In the genomic region with DNA sequence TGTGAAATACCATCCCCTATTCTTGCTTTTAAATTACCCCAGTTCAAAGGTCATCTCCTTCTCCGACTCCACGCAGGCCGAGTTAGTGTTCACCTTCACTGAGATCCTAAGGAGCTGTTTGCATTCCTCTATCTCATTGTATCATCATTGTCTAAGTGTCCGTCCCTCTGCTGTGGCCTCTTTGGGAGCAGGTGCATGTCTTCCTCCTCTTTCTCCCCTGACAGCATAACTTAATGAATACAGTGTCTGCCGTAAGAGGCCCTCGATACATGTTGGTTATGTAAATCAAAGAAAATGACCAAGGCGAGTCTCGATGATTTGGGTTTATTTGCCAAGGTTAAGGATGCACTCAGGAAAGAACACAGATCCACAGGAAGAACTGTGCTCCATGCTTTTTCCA, we compare ENCODE assay signal across 1 cellular context.
TF ChIP-seq lines count a peak whose summit lies in the region.

No MANE protein-coding gene starts in this region.

TF ChIP-seq in H1, 55 proteins besides CTCF, POLR2A, EP300 and RAD21:
- no peak for TF ChIP-seq MAFK (IDR thresholded peaks at IDR 0.05; ENCODE audit: low read depth, low read length)
- no peak for TF ChIP-seq RBBP5 (IDR thresholded peaks at IDR 0.05; ENCODE audit: borderline replicate concordance, low read depth, low read length)
- no peak for TF ChIP-seq RNF2 (IDR thresholded peaks at IDR 0.05; ENCODE audit: borderline replicate concordance, low read depth, low read length, missing control alignments, poor library complexity, severe bottlenecking)
- TF ChIP-seq, protein P1, sequence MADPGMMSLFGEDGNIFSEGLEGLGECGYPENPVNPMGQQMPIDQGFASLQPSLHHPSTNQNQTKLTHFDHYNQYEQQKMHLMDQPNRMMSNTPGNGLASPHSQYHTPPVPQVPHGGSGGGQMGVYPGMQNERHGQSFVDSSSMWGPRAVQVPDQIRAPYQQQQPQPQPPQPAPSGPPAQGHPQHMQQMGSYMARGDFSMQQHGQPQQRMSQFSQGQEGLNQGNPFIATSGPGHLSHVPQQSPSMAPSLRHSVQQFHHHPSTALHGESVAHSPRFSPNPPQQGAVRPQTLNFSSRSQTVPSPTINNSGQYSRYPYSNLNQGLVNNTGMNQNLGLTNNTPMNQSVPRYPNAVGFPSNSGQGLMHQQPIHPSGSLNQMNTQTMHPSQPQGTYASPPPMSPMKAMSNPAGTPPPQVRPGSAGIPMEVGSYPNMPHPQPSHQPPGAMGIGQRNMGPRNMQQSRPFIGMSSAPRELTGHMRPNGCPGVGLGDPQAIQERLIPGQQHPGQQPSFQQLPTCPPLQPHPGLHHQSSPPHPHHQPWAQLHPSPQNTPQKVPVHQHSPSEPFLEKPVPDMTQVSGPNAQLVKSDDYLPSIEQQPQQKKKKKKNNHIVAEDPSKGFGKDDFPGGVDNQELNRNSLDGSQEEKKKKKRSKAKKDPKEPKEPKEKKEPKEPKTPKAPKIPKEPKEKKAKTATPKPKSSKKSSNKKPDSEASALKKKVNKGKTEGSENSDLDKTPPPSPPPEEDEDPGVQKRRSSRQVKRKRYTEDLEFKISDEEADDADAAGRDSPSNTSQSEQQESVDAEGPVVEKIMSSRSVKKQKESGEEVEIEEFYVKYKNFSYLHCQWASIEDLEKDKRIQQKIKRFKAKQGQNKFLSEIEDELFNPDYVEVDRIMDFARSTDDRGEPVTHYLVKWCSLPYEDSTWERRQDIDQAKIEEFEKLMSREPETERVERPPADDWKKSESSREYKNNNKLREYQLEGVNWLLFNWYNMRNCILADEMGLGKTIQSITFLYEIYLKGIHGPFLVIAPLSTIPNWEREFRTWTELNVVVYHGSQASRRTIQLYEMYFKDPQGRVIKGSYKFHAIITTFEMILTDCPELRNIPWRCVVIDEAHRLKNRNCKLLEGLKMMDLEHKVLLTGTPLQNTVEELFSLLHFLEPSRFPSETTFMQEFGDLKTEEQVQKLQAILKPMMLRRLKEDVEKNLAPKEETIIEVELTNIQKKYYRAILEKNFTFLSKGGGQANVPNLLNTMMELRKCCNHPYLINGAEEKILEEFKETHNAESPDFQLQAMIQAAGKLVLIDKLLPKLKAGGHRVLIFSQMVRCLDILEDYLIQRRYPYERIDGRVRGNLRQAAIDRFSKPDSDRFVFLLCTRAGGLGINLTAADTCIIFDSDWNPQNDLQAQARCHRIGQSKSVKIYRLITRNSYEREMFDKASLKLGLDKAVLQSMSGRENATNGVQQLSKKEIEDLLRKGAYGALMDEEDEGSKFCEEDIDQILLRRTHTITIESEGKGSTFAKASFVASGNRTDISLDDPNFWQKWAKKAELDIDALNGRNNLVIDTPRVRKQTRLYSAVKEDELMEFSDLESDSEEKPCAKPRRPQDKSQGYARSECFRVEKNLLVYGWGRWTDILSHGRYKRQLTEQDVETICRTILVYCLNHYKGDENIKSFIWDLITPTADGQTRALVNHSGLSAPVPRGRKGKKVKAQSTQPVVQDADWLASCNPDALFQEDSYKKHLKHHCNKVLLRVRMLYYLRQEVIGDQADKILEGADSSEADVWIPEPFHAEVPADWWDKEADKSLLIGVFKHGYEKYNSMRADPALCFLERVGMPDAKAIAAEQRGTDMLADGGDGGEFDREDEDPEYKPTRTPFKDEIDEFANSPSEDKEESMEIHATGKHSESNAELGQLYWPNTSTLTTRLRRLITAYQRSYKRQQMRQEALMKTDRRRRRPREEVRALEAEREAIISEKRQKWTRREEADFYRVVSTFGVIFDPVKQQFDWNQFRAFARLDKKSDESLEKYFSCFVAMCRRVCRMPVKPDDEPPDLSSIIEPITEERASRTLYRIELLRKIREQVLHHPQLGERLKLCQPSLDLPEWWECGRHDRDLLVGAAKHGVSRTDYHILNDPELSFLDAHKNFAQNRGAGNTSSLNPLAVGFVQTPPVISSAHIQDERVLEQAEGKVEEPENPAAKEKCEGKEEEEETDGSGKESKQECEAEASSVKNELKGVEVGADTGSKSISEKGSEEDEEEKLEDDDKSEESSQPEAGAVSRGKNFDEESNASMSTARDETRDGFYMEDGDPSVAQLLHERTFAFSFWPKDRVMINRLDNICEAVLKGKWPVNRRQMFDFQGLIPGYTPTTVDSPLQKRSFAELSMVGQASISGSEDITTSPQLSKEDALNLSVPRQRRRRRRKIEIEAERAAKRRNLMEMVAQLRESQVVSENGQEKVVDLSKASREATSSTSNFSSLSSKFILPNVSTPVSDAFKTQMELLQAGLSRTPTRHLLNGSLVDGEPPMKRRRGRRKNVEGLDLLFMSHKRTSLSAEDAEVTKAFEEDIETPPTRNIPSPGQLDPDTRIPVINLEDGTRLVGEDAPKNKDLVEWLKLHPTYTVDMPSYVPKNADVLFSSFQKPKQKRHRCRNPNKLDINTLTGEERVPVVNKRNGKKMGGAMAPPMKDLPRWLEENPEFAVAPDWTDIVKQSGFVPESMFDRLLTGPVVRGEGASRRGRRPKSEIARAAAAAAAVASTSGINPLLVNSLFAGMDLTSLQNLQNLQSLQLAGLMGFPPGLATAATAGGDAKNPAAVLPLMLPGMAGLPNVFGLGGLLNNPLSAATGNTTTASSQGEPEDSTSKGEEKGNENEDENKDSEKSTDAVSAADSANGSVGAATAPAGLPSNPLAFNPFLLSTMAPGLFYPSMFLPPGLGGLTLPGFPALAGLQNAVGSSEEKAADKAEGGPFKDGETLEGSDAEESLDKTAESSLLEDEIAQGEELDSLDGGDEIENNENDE (IDR thresholded peaks at IDR 0.05; ENCODE audit: insufficient replicate concordance, low read length): no peak
- no peak for TF ChIP-seq CREB1 (IDR thresholded peaks at IDR 0.05)
- TF ChIP-seq FOSL1 (IDR thresholded peaks at IDR 0.05; ENCODE audit: insufficient read depth, low read depth, low read length): no peak
- TF ChIP-seq CHD2 (IDR thresholded peaks at IDR 0.05; ENCODE audit: low read length): no peak
- TF ChIP-seq, protein P2, sequence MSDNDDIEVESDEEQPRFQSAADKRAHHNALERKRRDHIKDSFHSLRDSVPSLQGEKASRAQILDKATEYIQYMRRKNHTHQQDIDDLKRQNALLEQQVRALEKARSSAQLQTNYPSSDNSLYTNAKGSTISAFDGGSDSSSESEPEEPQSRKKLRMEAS (IDR thresholded peaks at IDR 0.05): no peak
- no peak for TF ChIP-seq YY1 (IDR thresholded peaks at IDR 0.05; ENCODE audit: low read depth, low read length)
- no peak for TF ChIP-seq GTF2F1 (IDR thresholded peaks at IDR 0.05; ENCODE audit: borderline replicate concordance, low read depth, low read length)
- no peak for TF ChIP-seq CHD1 (IDR thresholded peaks at IDR 0.05; ENCODE audit: low read depth, low read length)
- no peak for TF ChIP-seq GABPA (IDR thresholded peaks at IDR 0.05; ENCODE audit: borderline replicate concordance, insufficient read depth, low read length)
- no peak for TF ChIP-seq JUN (IDR thresholded peaks at IDR 0.05; ENCODE audit: low read depth, low read length)
- TF ChIP-seq CBX5 (IDR thresholded peaks at IDR 0.05; ENCODE audit: low read depth, low read length): no peak
- TF ChIP-seq SP4 (IDR thresholded peaks at IDR 0.05; ENCODE audit: low read length): no peak
- no peak for TF ChIP-seq SUZ12 (IDR thresholded peaks at IDR 0.05; ENCODE audit: low read length)
